1 cellular context compared by ENCODE assay signal in the genomic region with DNA sequence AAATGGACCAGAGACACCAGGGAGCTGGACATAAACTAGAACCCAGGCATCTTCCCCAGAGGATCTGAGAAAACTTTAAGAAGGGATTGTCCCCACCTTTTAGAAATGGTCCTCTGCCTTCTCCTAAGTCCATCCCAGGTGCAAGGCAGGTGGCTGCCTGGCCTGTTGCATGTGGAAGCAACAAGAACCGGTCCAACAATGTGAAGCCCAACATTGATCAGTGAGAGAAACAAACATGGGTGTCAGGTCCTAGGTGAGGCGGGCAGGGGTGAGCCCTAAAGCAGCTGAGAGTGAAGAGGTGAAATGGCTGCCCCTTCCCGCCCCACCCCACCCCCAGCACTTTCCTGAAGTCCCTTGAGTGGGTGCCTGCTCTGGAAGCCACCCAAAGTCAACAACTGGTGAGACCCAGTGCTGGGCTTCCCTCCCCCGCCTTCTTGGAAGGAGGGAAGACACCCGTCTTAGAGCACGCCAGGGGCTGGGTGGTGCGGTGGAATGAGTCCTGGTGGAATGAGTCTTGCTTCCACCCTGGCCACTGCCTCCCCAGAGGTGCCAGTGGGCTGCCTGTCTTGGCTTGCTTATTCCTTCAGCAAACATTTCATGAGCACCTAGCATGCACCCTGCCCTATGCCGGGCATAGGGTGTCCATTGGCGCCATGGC.
TF ChIP-seq lines count a peak whose summit lies in the region.

No MANE protein-coding gene starts in this region.

TF ChIP-seq in HepG2, 621 proteins besides CTCF, POLR2A, EP300 and RAD21:
- TF ChIP-seq BCL6 (CRISPR knock-in tag; IDR thresholded peaks at IDR 0.05): 0 out of 2 replicates have a peak, but pooled peaks have one; percentile 4
- TF ChIP-seq MXI1 (IDR thresholded peaks at IDR 0.05; ENCODE audit: borderline replicate concordance, low read depth, low read length): no peak
- TF ChIP-seq, protein P1, sequence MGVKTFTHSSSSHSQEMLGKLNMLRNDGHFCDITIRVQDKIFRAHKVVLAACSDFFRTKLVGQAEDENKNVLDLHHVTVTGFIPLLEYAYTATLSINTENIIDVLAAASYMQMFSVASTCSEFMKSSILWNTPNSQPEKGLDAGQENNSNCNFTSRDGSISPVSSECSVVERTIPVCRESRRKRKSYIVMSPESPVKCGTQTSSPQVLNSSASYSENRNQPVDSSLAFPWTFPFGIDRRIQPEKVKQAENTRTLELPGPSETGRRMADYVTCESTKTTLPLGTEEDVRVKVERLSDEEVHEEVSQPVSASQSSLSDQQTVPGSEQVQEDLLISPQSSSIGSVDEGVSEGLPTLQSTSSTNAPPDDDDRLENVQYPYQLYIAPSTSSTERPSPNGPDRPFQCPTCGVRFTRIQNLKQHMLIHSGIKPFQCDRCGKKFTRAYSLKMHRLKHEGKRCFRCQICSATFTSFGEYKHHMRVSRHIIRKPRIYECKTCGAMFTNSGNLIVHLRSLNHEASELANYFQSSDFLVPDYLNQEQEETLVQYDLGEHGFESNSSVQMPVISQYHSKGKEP (CRISPR knock-in tag; IDR thresholded peaks at IDR 0.05): no peak
- TF ChIP-seq ZNF564 (CRISPR knock-in tag; IDR thresholded peaks at IDR 0.05): no peak
- no peak for TF ChIP-seq NONO (IDR thresholded peaks at IDR 0.05)
- TF ChIP-seq NONO (CRISPR knock-in tag; conservative IDR thresholded peaks at IDR 0.05): peak; percentile 6; the same call in 1 of the 2 replicates
- no peak for TF ChIP-seq MEIS1 (CRISPR knock-in tag; IDR thresholded peaks at IDR 0.05; ENCODE audit: borderline replicate concordance)
- TF ChIP-seq, protein P2, sequence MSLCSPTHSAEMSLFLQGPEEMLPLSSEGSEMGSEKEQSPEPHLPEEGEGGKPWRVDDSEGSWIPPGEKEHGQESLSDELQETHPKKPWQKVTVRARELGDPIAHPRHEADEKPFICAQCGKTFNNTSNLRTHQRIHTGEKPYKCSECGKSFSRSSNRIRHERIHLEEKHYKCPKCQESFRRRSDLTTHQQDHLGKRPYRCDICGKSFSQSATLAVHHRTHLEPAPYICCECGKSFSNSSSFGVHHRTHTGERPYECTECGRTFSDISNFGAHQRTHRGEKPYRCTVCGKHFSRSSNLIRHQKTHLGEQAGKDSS (CRISPR knock-in tag; IDR thresholded peaks at IDR 0.05; ENCODE audit: borderline replicate concordance, low read depth): peak; percentile 25; the same call in 1 of the 2 replicates
- 0 out of 2 replicates have a peak, but pooled peaks have one; percentile 19 for TF ChIP-seq ZNF563 (CRISPR knock-in tag; IDR thresholded peaks at IDR 0.05)
- TF ChIP-seq, protein P3, sequence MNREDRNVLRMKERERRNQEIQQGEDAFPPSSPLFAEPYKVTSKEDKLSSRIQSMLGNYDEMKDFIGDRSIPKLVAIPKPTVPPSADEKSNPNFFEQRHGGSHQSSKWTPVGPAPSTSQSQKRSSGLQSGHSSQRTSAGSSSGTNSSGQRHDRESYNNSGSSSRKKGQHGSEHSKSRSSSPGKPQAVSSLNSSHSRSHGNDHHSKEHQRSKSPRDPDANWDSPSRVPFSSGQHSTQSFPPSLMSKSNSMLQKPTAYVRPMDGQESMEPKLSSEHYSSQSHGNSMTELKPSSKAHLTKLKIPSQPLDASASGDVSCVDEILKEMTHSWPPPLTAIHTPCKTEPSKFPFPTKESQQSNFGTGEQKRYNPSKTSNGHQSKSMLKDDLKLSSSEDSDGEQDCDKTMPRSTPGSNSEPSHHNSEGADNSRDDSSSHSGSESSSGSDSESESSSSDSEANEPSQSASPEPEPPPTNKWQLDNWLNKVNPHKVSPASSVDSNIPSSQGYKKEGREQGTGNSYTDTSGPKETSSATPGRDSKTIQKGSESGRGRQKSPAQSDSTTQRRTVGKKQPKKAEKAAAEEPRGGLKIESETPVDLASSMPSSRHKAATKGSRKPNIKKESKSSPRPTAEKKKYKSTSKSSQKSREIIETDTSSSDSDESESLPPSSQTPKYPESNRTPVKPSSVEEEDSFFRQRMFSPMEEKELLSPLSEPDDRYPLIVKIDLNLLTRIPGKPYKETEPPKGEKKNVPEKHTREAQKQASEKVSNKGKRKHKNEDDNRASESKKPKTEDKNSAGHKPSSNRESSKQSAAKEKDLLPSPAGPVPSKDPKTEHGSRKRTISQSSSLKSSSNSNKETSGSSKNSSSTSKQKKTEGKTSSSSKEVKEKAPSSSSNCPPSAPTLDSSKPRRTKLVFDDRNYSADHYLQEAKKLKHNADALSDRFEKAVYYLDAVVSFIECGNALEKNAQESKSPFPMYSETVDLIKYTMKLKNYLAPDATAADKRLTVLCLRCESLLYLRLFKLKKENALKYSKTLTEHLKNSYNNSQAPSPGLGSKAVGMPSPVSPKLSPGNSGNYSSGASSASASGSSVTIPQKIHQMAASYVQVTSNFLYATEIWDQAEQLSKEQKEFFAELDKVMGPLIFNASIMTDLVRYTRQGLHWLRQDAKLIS (CRISPR knock-in tag; IDR thresholded peaks at IDR 0.05): no peak
- TF ChIP-seq ZNF296 (CRISPR knock-in tag; conservative IDR thresholded peaks at IDR 0.05): 0 out of 2 replicates have a peak, but pooled peaks have one; percentile 12
- TF ChIP-seq, protein P4, sequence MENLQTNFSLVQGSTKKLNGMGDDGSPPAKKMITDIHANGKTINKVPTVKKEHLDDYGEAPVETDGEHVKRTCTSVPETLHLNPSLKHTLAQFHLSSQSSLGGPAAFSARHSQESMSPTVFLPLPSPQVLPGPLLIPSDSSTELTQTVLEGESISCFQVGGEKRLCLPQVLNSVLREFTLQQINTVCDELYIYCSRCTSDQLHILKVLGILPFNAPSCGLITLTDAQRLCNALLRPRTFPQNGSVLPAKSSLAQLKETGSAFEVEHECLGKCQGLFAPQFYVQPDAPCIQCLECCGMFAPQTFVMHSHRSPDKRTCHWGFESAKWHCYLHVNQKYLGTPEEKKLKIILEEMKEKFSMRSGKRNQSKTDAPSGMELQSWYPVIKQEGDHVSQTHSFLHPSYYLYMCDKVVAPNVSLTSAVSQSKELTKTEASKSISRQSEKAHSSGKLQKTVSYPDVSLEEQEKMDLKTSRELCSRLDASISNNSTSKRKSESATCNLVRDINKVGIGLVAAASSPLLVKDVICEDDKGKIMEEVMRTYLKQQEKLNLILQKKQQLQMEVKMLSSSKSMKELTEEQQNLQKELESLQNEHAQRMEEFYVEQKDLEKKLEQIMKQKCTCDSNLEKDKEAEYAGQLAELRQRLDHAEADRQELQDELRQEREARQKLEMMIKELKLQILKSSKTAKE (CRISPR knock-in tag; IDR thresholded peaks at IDR 0.05; ENCODE audit: borderline replicate concordance): 0 out of 2 replicates have a peak, but pooled peaks have one; percentile 5
